Comparison of ENCODE assay signal across 8 cellular contexts in genomic region chrX:16185725-16186136, GRCh38. TPM values are rescaled to one million over a fixed set of nuclear protein-coding genes. Genes with fewer than 3 reads are reported as not detected.
DNase-seq lines count a peak whose midpoint lies in the region; ATAC-seq and TF ChIP-seq lines count a peak whose summit lies in the region.

No MANE protein-coding gene starts in this region.

- POLR2A ChIA-PET in activated CD8-positive, alpha-beta T cell treated with anti-CD3 and anti-CD28 coated beads for 36 hours (lab: Charles Lee) = no interaction called here

- H3K27ac Mint-ChIP-seq in activated CD8-positive, alpha-beta T cell treated with anti-CD3 and anti-CD28 coated beads for 36 hours = no peak overlapping the region

- peak; percentile 99 for ATAC-seq in HG03460 (IDR thresholded peaks at IDR 0.05; ENCODE audit: unreplicated experiment)
- ATAC-seq in activated CD8-positive, alpha-beta T cell treated with anti-CD3 and anti-CD28 coated beads for 36 hours = peak; percentile 96

- H3K27ac ChIP-seq in osteoblast (ENCODE audit: low read depth, low read length) (peak overlapping the region; percentile 62), caudate nucleus (ENCODE audit: low read depth, low read length) (no peak overlapping the region)

- CTCF ChIA-PET in activated CD8-positive, alpha-beta T cell treated with anti-CD3 and anti-CD28 coated beads for 36 hours (lab: Charles Lee) = no interaction called here

- no peak overlapping the region for H3K4me2 ChIP-seq in osteoblast (ENCODE audit: insufficient read depth, low read length)

- H3K4me3 Mint-ChIP-seq in activated CD8-positive, alpha-beta T cell treated with anti-CD3 and anti-CD28 coated beads for 36 hours = no peak overlapping the region

- H3K9me3 ChIP-seq in osteoblast (ENCODE audit: low read depth, low read length) = no peaks in the 10 kb centered on the region

- no peaks in the 10 kb centered on the region for H3K36me3 ChIP-seq in osteoblast (ENCODE audit: insufficient read depth, low read length)

- no peaks in the 10 kb centered on the region for H3K36me3 Mint-ChIP-seq in activated CD8-positive, alpha-beta T cell treated with anti-CD3 and anti-CD28 coated beads for 36 hours (ENCODE audit: low read depth)

- H3K4me3 ChIP-seq in osteoblast (ENCODE audit: insufficient read depth, low read length) = no peak overlapping the region

- H2AFZ ChIP-seq in osteoblast (ENCODE audit: low read length) = no peak overlapping the region

- no peaks in the 10 kb centered on the region for H4K20me1 ChIP-seq in osteoblast (ENCODE audit: insufficient read depth, low read length)

- DNase-seq in EH (ENCODE audit: low read depth) (peak; percentile 91), GM20000 (ENCODE audit: low spot score) (peak; percentile 44), osteoblast (ENCODE audit: insufficient read length, low spot score, missing footprints) (peak; percentile 85), caudate nucleus (lab: John Stamatoyannopoulos, UW) (no peak), NCI-H2196 (lab: John Stamatoyannopoulos, UW; ENCODE audit: unreplicated experiment) (no peak), NCI-H2029 (lab: John Stamatoyannopoulos, UW) (no peak)
- peak; percentile 10 for DNase-seq in activated CD8-positive, alpha-beta T cell treated with anti-CD3 and anti-CD28 coated beads for 36 hours

- H3K4me1 Mint-ChIP-seq in activated CD8-positive, alpha-beta T cell treated with anti-CD3 and anti-CD28 coated beads for 36 hours (ENCODE audit: low read depth) = peaks cover 10% of the 10 kb centered on the region

- H3K27me3 Mint-ChIP-seq in activated CD8-positive, alpha-beta T cell treated with anti-CD3 and anti-CD28 coated beads for 36 hours = no peaks in the 10 kb centered on the region

- intact Hi-C loops in activated CD8-positive, alpha-beta T cell treated with anti-CD3 and anti-CD28 coated beads for 36 hours (cut with micrococcal nuclease) = no loop called here

- no peaks in the 10 kb centered on the region for H3K9me3 Mint-ChIP-seq in activated CD8-positive, alpha-beta T cell treated with anti-CD3 and anti-CD28 coated beads for 36 hours

- peaks cover 22% of the 10 kb centered on the region for H3K4me1 ChIP-seq in osteoblast (ENCODE audit: insufficient read depth, low read length)

- TF ChIP-seq CTCF in GM20000 (IDR thresholded peaks at IDR 0.05; ENCODE audit: extremely low read depth, missing control alignments) (no peak), osteoblast (IDR thresholded peaks at IDR 0.05; ENCODE audit: extremely low read depth, low read depth, low read length) (no peak)
- no peak for TF ChIP-seq CTCF in activated CD8-positive, alpha-beta T cell treated with anti-CD3 and anti-CD28 coated beads for 36 hours (IDR thresholded peaks at IDR 0.05)

- H3K27me3 ChIP-seq in osteoblast (ENCODE audit: insufficient read depth, low read length) = no peaks in the 10 kb centered on the region

- no peaks in the 10 kb centered on the region for H3K79me2 ChIP-seq in osteoblast (ENCODE audit: insufficient read depth, low read length)

RNA-seq across cellular contexts. Expression of gene MAGEB17, which starts 18.4 kb away (rescaled TPM):
- total RNA-seq in activated CD8-positive, alpha-beta T cell treated with anti-CD3 and anti-CD28 coated beads for 36 hours = not detected
- total RNA-seq in osteoblast = not detected in 2 replicates

Comparison
In these comparisons a context has a peak if more than half of its experiments do, and no peak if none do; other contexts are left out.
1. DNase-seq: peak in EH (single experiment), GM20000 (single experiment), activated CD8-positive, alpha-beta T cell treated with anti-CD3 and anti-CD28 coated beads for 36 hours (single experiment) and osteoblast (single experiment); none in caudate nucleus (0 of 61), NCI-H2196 (single experiment) and NCI-H2029 (single experiment).